ENCODE assay signal across 1 cellular context in the genomic region with DNA sequence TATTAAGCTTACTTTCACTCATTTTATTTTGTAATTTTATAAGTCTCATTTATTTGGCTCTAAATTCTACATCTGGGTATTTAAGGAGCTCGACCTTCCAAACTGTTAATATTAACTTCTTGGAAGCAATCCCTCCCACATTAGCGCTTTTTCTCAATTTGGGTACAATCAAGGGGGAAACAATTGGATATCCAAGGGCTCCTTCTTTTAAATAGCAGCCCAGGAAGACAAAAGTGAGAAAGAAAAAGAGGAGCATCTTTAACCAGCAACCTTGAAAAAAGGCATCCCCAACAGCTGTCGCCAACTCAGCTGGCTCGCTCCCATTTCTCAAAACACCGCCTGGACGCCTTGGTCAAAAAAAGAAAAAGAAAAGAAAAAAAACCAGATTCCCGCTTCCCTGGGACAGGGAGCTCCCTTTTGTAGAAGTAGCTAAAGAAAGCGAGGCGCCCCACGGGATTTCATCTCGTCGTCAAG.
TF ChIP-seq lines count a peak whose summit lies in the region.

No MANE protein-coding gene starts in this region.

TF ChIP-seq in GM12878, 131 proteins besides CTCF, POLR2A, EP300 and RAD21 (continued from another document):
- no peak for TF ChIP-seq ZBTB11 (CRISPR knock-in tag; IDR thresholded peaks at IDR 0.05)
- no peak for TF ChIP-seq TCF12 (IDR thresholded peaks at IDR 0.05; ENCODE audit: low read depth, low read length)
- TF ChIP-seq CHD1 (IDR thresholded peaks at IDR 0.05; ENCODE audit: low read depth, low read length) = no peak
- no peak for TF ChIP-seq HCFC1 (IDR thresholded peaks at IDR 0.05; ENCODE audit: low read length)
- no peak for TF ChIP-seq USF2 (IDR thresholded peaks at IDR 0.05; ENCODE audit: borderline replicate concordance, low read depth, low read length)
- TF ChIP-seq MYB (IDR thresholded peaks at IDR 0.05; ENCODE audit: borderline replicate concordance, low read depth, low read length) = no peak
- no peak for TF ChIP-seq BHLHE40 (IDR thresholded peaks at IDR 0.05; ENCODE audit: borderline replicate concordance in 1 of 2, low read depth in 2 of 2, low read length in 1 of 2)
